1 cellular context compared by ENCODE assay signal in genomic region chr2:25617948-25618646, GRCh38.
TF ChIP-seq lines count a peak whose summit lies in the region.

No MANE protein-coding gene starts in this region.

TF ChIP-seq in HCT116, 20 proteins besides CTCF, POLR2A, EP300 and RAD21 (continued from another document):
- TF ChIP-seq REST (IDR thresholded peaks at IDR 0.05; ENCODE audit: low read depth) (no peak), EZH2 (IDR thresholded peaks at IDR 0.05) (no peak), SP1 (IDR thresholded peaks at IDR 0.05; ENCODE audit: low read depth) (no peak), YY1 (IDR thresholded peaks at IDR 0.05; ENCODE audit: extremely low read depth, insufficient replicate concordance, low read depth, low read length) (no peak), SRF (IDR thresholded peaks at IDR 0.05; ENCODE audit: low read depth) (no peak), EZH2phosphoT487 (IDR thresholded peaks at IDR 0.05; ENCODE audit: borderline replicate concordance) (no peak), ELF1 (IDR thresholded peaks at IDR 0.05; ENCODE audit: borderline replicate concordance, low read depth) (no peak), EGR1 (IDR thresholded peaks at IDR 0.05; ENCODE audit: low read depth) (no peak), TCF7L2 (IDR thresholded peaks at IDR 0.05; ENCODE audit: borderline replicate concordance, extremely low read depth, insufficient read depth, insufficient read length) (no peak)
TF ChIP-seq in HCT116: peak in this region for 0.
